In the genomic region with DNA sequence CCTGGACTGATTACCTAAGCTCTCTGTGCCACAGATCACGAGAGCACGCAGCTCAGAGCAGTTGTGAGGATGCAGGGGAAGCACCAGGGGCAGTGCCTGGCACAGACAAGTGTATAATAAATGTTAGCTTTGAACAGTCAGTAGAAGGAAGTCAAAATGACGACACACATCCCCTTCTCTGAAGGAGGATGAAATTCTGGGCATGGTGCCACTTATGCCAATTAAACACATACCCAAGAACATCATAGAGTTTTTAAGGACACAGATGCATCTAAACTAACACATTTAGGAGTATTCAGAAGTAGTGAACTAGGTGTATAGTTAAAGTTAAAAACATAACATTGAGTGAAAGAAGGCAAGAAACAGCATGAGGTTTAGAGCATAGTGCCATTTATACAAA, we compare ENCODE assay signal across 16 cellular contexts. TPM values are rescaled to one million over a fixed set of nuclear protein-coding genes. Genes with fewer than 3 reads are reported as not detected.
"Had no signal": no experiment of that assay in that cellular context is flagged by ENCODE, and none has a peak within 500 bp of the region (broad histone marks: within the 10 kb centered on the region; RNA-seq: fewer than 3 reads in every experiment).

No MANE protein-coding gene starts in this region.

- H3K27me3 ChIP-seq: body of pancreas, gastrocnemius medialis, heart left ventricle, right atrium auricular region, tibial nerve had no signal

- H3K27ac ChIP-seq: body of pancreas, gastrocnemius medialis, heart left ventricle, right atrium auricular region, tibial nerve had no signal

- H3K4me1 ChIP-seq: gastrocnemius medialis, right atrium auricular region had no signal

- H3K9me3 ChIP-seq: body of pancreas, gastrocnemius medialis, heart left ventricle, right atrium auricular region, tibial nerve had no signal

- DNase-seq: activated CD4-positive, alpha-beta T cell treated with anti-CD3 and anti-CD28 coated beads, Interleukin-2, amount 10 ng/mL, durations not matched to agents 7 days and 5 days; activated CD8-positive, alpha-beta memory T cell treated with anti-CD3 and anti-CD28 coated beads, Interleukin-2, amount 50 U/mL, for 4 hours; activated naive CD4-positive, alpha-beta T cell treated with anti-CD3 and anti-CD28 coated beads for 36 hours; activated T-cell treated with anti-CD3 and anti-CD28 coated beads, Interleukin-2, amount 50 U/mL, for 4 hours; body of pancreas; caudate nucleus; gastrocnemius medialis; kidney glomerular epithelial cell; left ventricle myocardium superior; stimulated activated CD4-positive, alpha-beta T cell treated with anti-CD3 and anti-CD28 coated beads, Interleukin-12 subunit alpha, Interleukin-12 subunit beta, amount 100 ng/mL, for 4 hours; stimulated activated CD4-positive, alpha-beta T cell treated with anti-CD3 and anti-CD28 coated beads, Interleukin-1b, Interleukin-23, amount 100 ng/mL, for 48 hours; stimulated activated naive CD4-positive, alpha-beta T cell treated with Interleukin-2 at 50 U/mL for 16 hours; T1000 had no signal

- H3K4me3 ChIP-seq: body of pancreas, gastrocnemius medialis, heart left ventricle, right atrium auricular region, tibial nerve had no signal

RNA-seq across cellular contexts. Expression of a gene that starts 25.0 kb away (rescaled TPM):
- total RNA-seq: activated CD4-positive, alpha-beta T cell treated with anti-CD3 and anti-CD28 coated beads, Interleukin-2, amount 10 ng/mL, durations not matched to agents 7 days and 5 days; activated naive CD4-positive, alpha-beta T cell treated with anti-CD3 and anti-CD28 coated beads for 36 hours; activated T-cell treated with anti-CD3 and anti-CD28 coated beads, Interleukin-2, amount 50 U/mL, for 4 hours had no signal
